Comparison of ENCODE assay signal across 15 cellular contexts in genomic region chr13:27036236-27036981, GRCh38.
DNase-seq lines count a peak whose midpoint lies in the region; ATAC-seq, FAIRE-seq and TF ChIP-seq lines count a peak whose summit lies in the region.
"Had no signal": no experiment of that assay in that cellular context is flagged by ENCODE, and none has a peak within 500 bp of the region (broad histone marks: within the 10 kb centered on the region; RNA-seq: fewer than 3 reads in every experiment).

No MANE protein-coding gene starts in this region.

- in situ Hi-C loops in IMR-90 (cut with MboI; ENCODE audit: low sequenced_read_pairs) = no loop called here

- H3K18ac ChIP-seq in IMR-90 (ENCODE audit: low read depth, low read length) (peak overlapping the region; percentile 69; the same call in 1 of the 2 replicates), H1 (ENCODE audit: extremely low read depth, low read length) (no peak overlapping the region)

- peak; percentile 37 for DNase-seq in AG08396 (ENCODE audit: low spot score)
- no peak for DNase-seq in IMR-90
- no peak for DNase-seq in H1 (ENCODE audit: low read depth in 1 of 2, low spot score in 2 of 2)
- DNase-seq in mesenteric fat pad (ENCODE audit: low spot score) = peak; percentile 16
- DNase-seq in colonic mucosa = no peak
- no peak for DNase-seq in T-helper 17 cell
- DNase-seq: activated CD4-positive, alpha-beta T cell treated with anti-CD3 and anti-CD28 coated beads for 36 hours; BE2C; body of pancreas; NCI-H187 treated with DMSO at 0.1 percent for 48 hours; stimulated activated naive B cell treated with anti-CD40 and anti-IgM and Interleukin-4, amounts not matched to agents 10 μg/mL and 1 μg/mL and 100 μg/mL, for 72 hours had no signal

- TF ChIP-seq CTCF in IMR-90 (conservative IDR thresholded peaks at IDR 0.05; ENCODE audit: low read depth, low read length) (no peak), H1 (IDR thresholded peaks at IDR 0.05; ENCODE audit: control extremely low read depth in 1 of 3, insufficient read depth in 1 of 3, low read depth in 1 of 3, low read length in 3 of 3) (no peak), colonic mucosa (IDR thresholded peaks at IDR 0.05) (no peak)

- H2AK5ac ChIP-seq in IMR-90 (ENCODE audit: low read depth, low read length) (peak overlapping the region; percentile 61), H1 (ENCODE audit: low read depth, low read length) (0 out of 2 replicates have a peak overlapping the region, but pooled peaks have one; percentile 3)

- H3K36me3 Mint-ChIP-seq in T-helper 17 cell (ENCODE audit: low read depth) = peaks cover 6% of the 10 kb centered on the region
- H3K36me3 Mint-ChIP-seq: memory B cell had no signal

- no peaks in the 10 kb centered on the region for H3K27me3 ChIP-seq in IMR-90 (ENCODE audit: control insufficient read depth, insufficient read depth, low read length)
- peaks cover 0 to 3% (median 0%) of the 10 kb centered on the region in 4 experiments; a peak in 5 of 7 replicates for H3K27me3 ChIP-seq in H1 (replicated peaks in 1 of 4; ENCODE audit: control insufficient read depth in 3 of 4, extremely low read depth in 1 of 4, insufficient read depth in 3 of 4, low read length in 3 of 4)
- H3K27me3 ChIP-seq in colonic mucosa = no peaks in the 10 kb centered on the region
- H3K27me3 ChIP-seq: BE2C, body of pancreas had no signal

- H3K14ac ChIP-seq in IMR-90 (replicated peaks; ENCODE audit: low read depth, low read length) (peak overlapping the region; percentile 29), H1 (ENCODE audit: insufficient read length) (no peak overlapping the region)

- H3K4me3 ChIP-seq in IMR-90 (ENCODE audit: insufficient read depth, low read depth, low read length) (no peak overlapping the region), H1 (ENCODE audit: extremely low read depth in 1 of 4, insufficient read depth in 2 of 4, low read depth in 3 of 4, low read length in 4 of 4) (no peak overlapping the region), colonic mucosa (no peak overlapping the region)
- H3K4me3 ChIP-seq: body of pancreas had no signal

- TF ChIP-seq POLR2A in IMR-90 (IDR thresholded peaks at IDR 0.05; ENCODE audit: low read depth, low read length) (no peak), H1 (IDR thresholded peaks at IDR 0.05; ENCODE audit: control extremely low read depth in 1 of 2, low read depth in 2 of 2, low read length in 2 of 2) (no peak)

- H4K5ac ChIP-seq in IMR-90 (ENCODE audit: low read depth, low read length) (no peak overlapping the region), H1 (ENCODE audit: insufficient read length, low read depth, low read length) (no peak overlapping the region)

- no peak for TF ChIP-seq EP300 in H1 (IDR thresholded peaks at IDR 0.05; ENCODE audit: borderline replicate concordance in 1 of 2, low read depth in 2 of 2, low read length in 2 of 2)

- peak; percentile 55 for ATAC-seq in IMR-90 (ENCODE audit: low read depth)
- ATAC-seq in GM18907 (IDR thresholded peaks at IDR 0.05; ENCODE audit: unreplicated experiment) = no peak
- no peak for ATAC-seq in T-helper 17 cell
- ATAC-seq in HG02970 (IDR thresholded peaks at IDR 0.05; ENCODE audit: low FRiP score, unreplicated experiment) = no peak
- ATAC-seq: activated CD4-positive, alpha-beta T cell treated with anti-CD3 and anti-CD28 coated beads for 36 hours; body of pancreas; stimulated activated naive B cell treated with anti-CD40 and anti-IgM and Interleukin-4, amounts not matched to agents 10 μg/mL and 1 μg/mL and 100 μg/mL, for 72 hours had no signal

- H3K79me1 ChIP-seq in IMR-90 (ENCODE audit: low read depth in 1 of 2, low read length in 2 of 2) (no peaks in the 10 kb centered on the region), H1 (ENCODE audit: low read depth, low read length) (no peaks in the 10 kb centered on the region)

- peaks cover 55% of the 10 kb centered on the region for H3K27me3 Mint-ChIP-seq in T-helper 17 cell

- H2BK5ac ChIP-seq in IMR-90 (ENCODE audit: low read depth, low read length, poor library complexity, severe bottlenecking) = no peak overlapping the region
- 0 out of 2 replicates have a peak overlapping the region, but pooled peaks have one; percentile 15 for H2BK5ac ChIP-seq in H1 (ENCODE audit: low read depth, low read length)

- peaks cover 23% of the 10 kb centered on the region for H3K4me1 ChIP-seq in IMR-90 (ENCODE audit: control insufficient read depth, insufficient read depth, low read length)
- peaks cover 3 to 9% (median 5%) of the 10 kb centered on the region in 4 experiments for H3K4me1 ChIP-seq in H1 (replicated peaks in 1 of 4; ENCODE audit: control insufficient read depth in 3 of 4, insufficient read depth in 4 of 4, low read length in 3 of 4)
- no peaks in the 10 kb centered on the region for H3K4me1 ChIP-seq in colonic mucosa
- H3K4me1 ChIP-seq: BE2C, body of pancreas had no signal

- H3K56ac ChIP-seq in IMR-90 (ENCODE audit: extremely low read depth, insufficient read depth, low read length) (no peak overlapping the region), H1 (replicated peaks; ENCODE audit: insufficient read length, low read depth, low read length) (no peak overlapping the region)

- no peak overlapping the region for H3K27ac Mint-ChIP-seq in T-helper 17 cell
- H3K27ac Mint-ChIP-seq: activated CD4-positive, alpha-beta T cell treated with anti-CD3 and anti-CD28 coated beads for 36 hours; activated T-helper 1 cell treated with anti-CD3 and anti-CD28 coated beads, Interleukin-12 subunit alpha, Interleukin-12 subunit beta, Interleukin-2, Interleukin-4 antibody, amounts not matched to agents 30 ng/mL and 10 ng/mL and 1 ng/mL, durations not matched to agents 14 hours and 24 hours and 36 hours; memory B cell; stimulated activated naive B cell treated with anti-CD40 and anti-IgM and Interleukin-4, amounts not matched to agents 10 μg/mL and 1 μg/mL and 100 μg/mL, for 72 hours had no signal

- H3K23me2 ChIP-seq in H1 (ENCODE audit: low read depth, low read length) = peaks cover 6% of the 10 kb centered on the region; the same call in 1 of the 2 replicates

- H3K36me3 ChIP-seq in IMR-90 (ENCODE audit: control insufficient read depth, insufficient read depth, low read length) (no peaks in the 10 kb centered on the region), H1 (ENCODE audit: control insufficient read depth in 2 of 4, insufficient read depth in 4 of 4, low read length in 3 of 4) (no peaks in the 10 kb centered on the region), colonic mucosa (no peaks in the 10 kb centered on the region)
- H3K36me3 ChIP-seq: BE2C had no signal

- TF ChIP-seq RAD21 in IMR-90 (IDR thresholded peaks at IDR 0.05; ENCODE audit: low read length) (no peak), H1 (IDR thresholded peaks at IDR 0.05 in 1 of 2, conservative IDR thresholded peaks at IDR 0.05 in 1 of 2; ENCODE audit: low read depth in 2 of 2, low read length in 2 of 2) (no peak)

- H4K91ac ChIP-seq in IMR-90 (ENCODE audit: insufficient read depth, low read depth, low read length) (peak overlapping the region; percentile 2), H1 (replicated peaks; ENCODE audit: insufficient read length, low read length) (no peak overlapping the region)

- no peak overlapping the region for H2BK12ac ChIP-seq in H1 (ENCODE audit: low read depth, low read length)

- H2BK120ac ChIP-seq in IMR-90 (ENCODE audit: low read depth, low read length) (peak overlapping the region; percentile 3; the same call in 1 of the 2 replicates), H1 (replicated peaks; ENCODE audit: low read depth, low read length) (no peak overlapping the region)

- H2AK9ac ChIP-seq in IMR-90 (replicated peaks; ENCODE audit: low read depth, low read length, poor library complexity) = no peak overlapping the region

- H4K8ac ChIP-seq in IMR-90 (ENCODE audit: low read depth in 2 of 2, low read length in 2 of 2) (peak overlapping the region in 1 of 2 experiments; percentile 22; a peak in 1 of 4 replicates), H1 (ENCODE audit: extremely low read depth, insufficient read depth, low read length) (no peak overlapping the region)

- CTCF ChIA-PET in IMR-90 (lab: Yijun Ruan, JAX) = no interaction called here
- CTCF ChIA-PET in H1 (lab: Charles Lee; ENCODE audit: partially characterized antibody) = interaction anchor here (1.5 to 3.5 kb wide), 4 partner anchors 12 to 326 kb away, joined by 5 to 13 read pairs (median 8); no protein-coding TSS in a partner anchor

- H3K23ac ChIP-seq in IMR-90 (ENCODE audit: low read depth, low read length) = no peak overlapping the region
- no peak overlapping the region for H3K23ac ChIP-seq in H1 (ENCODE audit: insufficient read length)

- peak overlapping the region; percentile 20; the same call in 1 of the 3 replicates for H2BK15ac ChIP-seq in IMR-90 (ENCODE audit: low read depth, low read length)
- H2BK15ac ChIP-seq in H1 (ENCODE audit: low read length) = no peak overlapping the region

- H3K4ac ChIP-seq in IMR-90 (ENCODE audit: low read depth, low read length) (0 out of 2 replicates have a peak overlapping the region, but pooled peaks have one; percentile 50), H1 (replicated peaks; ENCODE audit: insufficient read length, low read depth, low read length) (no peak overlapping the region)

- H3K4me2 ChIP-seq in IMR-90 (ENCODE audit: low read depth, low read length) (no peak overlapping the region; the same call in 1 of the 2 replicates), H1 (ENCODE audit: insufficient read depth in 1 of 2, low read depth in 2 of 2, low read length in 2 of 2) (no peak overlapping the region; a peak in 1 of 4 replicates)

- peak overlapping the region; percentile 48 for H2AFZ ChIP-seq in IMR-90 (replicated peaks; ENCODE audit: low read length, poor library complexity)
- H2AFZ ChIP-seq in H1 (ENCODE audit: low read length) = no peak overlapping the region

- dilution Hi-C loops in IMR-90 (cut with HindIII; ENCODE audit: low sequenced_read_pairs, unreplicated experiment) = no loop called here

- H2BK20ac ChIP-seq in IMR-90 (ENCODE audit: low read depth, low read length) = peak overlapping the region; percentile 42; the same call in 1 of the 2 replicates
- H2BK20ac ChIP-seq in H1 (ENCODE audit: low read length) = no peak overlapping the region

- peak overlapping the region; percentile 25; the same call in 1 of the 2 replicates for H3K27ac ChIP-seq in IMR-90 (ENCODE audit: insufficient read depth, low read length)
- H3K27ac ChIP-seq in H1 (ENCODE audit: low read depth, low read length) = no peak overlapping the region
- no peak overlapping the region for H3K27ac ChIP-seq in colonic mucosa
- H3K27ac ChIP-seq: body of pancreas had no signal

- no peak for FAIRE-seq in H1 (lab: Jason Lieb, UNC)

- no peaks in the 10 kb centered on the region for H4K20me1 ChIP-seq in IMR-90 (ENCODE audit: insufficient read depth, low read length)
- H4K20me1 ChIP-seq in H1 (replicated peaks in 1 of 2; ENCODE audit: control insufficient read depth in 1 of 2, insufficient read depth in 2 of 2, low read length in 2 of 2) = no peaks in the 10 kb centered on the region

- no TSS peak for BruUV-seq in IMR-90 (replicated peaks; lab: Mats Ljungman, UMichigan)

- 71% methylated on average over 1 of the region's 8 CpGs; no CpG with 5 or more reads in 1 of the 2 experiments for WGBS in IMR-90 (ENCODE audit: extremely low coverage in 2 of 2, insufficient read length in 1 of 2), 2 experiments
- WGBS in H1 (ENCODE audit: extremely low coverage in 1 of 2, insufficient coverage in 1 of 2, insufficient read length in 1 of 2, insufficient replicate concordance in 2 of 2, low coverage in 1 of 2, low lambda C conversion rate in 2 of 2, missing lambda C conversion rate in 1 of 2), 2 experiments = 84% methylated on average over 8 of the region's 8 CpGs; no CpG with 5 or more reads in 1 of the 2 experiments

- intact Hi-C loops in IMR-90 (cut with micrococcal nuclease) = loop anchor here (2.0 kb wide), 1 partner anchor 14 kb away; no protein-coding TSS in a partner anchor
- intact Hi-C loops in colonic mucosa (cut with DNase I) = no loop called here

- peaks cover 3% of the 10 kb centered on the region for H3K4me1 Mint-ChIP-seq in T-helper 17 cell

- H3K9me1 ChIP-seq in IMR-90 (ENCODE audit: insufficient read depth, low read length) = peaks cover 13% of the 10 kb centered on the region

- POLR2A ChIA-PET in IMR-90 (lab: Charles Lee; ENCODE audit: unreplicated experiment) (no interaction called here), H1 (lab: Charles Lee; ENCODE audit: partially characterized antibody) (interaction anchor here (1.0 kb wide), 1 partner anchor 27 kb away, joined by 3 read pairs; no protein-coding TSS in a partner anchor)

- no peaks in the 10 kb centered on the region for H3K79me2 ChIP-seq in H1 (ENCODE audit: control insufficient read depth in 1 of 2, insufficient read depth in 2 of 2, low read length in 2 of 2)

- H3K4me3 Mint-ChIP-seq in T-helper 17 cell = no peak overlapping the region
- H3K4me3 Mint-ChIP-seq: activated CD4-positive, alpha-beta T cell treated with anti-CD3 and anti-CD28 coated beads for 36 hours; activated T-helper 1 cell treated with anti-CD3 and anti-CD28 coated beads, Interleukin-12 subunit alpha, Interleukin-12 subunit beta, Interleukin-2, Interleukin-4 antibody, amounts not matched to agents 30 ng/mL and 10 ng/mL and 1 ng/mL, durations not matched to agents 14 hours and 24 hours and 36 hours; memory B cell; stimulated activated naive B cell treated with anti-CD40 and anti-IgM and Interleukin-4, amounts not matched to agents 10 μg/mL and 1 μg/mL and 100 μg/mL, for 72 hours had no signal

- peaks cover 3% of the 10 kb centered on the region; the same call in 1 of the 2 replicates for H3K9me3 ChIP-seq in IMR-90 (ENCODE audit: control insufficient read depth, insufficient read depth, low read length)
- H3K9me3 ChIP-seq in H1 (ENCODE audit: insufficient read depth in 2 of 2, low read depth in 1 of 2, low read length in 1 of 2) = no peaks in the 10 kb centered on the region
- H3K9me3 ChIP-seq in colonic mucosa = no peaks in the 10 kb centered on the region
- no peaks in the 10 kb centered on the region for H3K9me3 ChIP-seq in T-helper 17 cell (ENCODE audit: control insufficient read depth, low read length, poor library complexity, severe bottlenecking)
- H3K9me3 ChIP-seq: BE2C, body of pancreas had no signal

- no peak overlapping the region for H3K9ac ChIP-seq in IMR-90 (ENCODE audit: low read depth, low read length)
- no peak overlapping the region for H3K9ac ChIP-seq in H1 (replicated peaks in 1 of 4; ENCODE audit: extremely low read depth in 1 of 4, low read depth in 3 of 4, low read length in 3 of 4)
- no peak overlapping the region for H3K9ac ChIP-seq in colonic mucosa (ENCODE audit: low read depth in 2 of 2, low read length in 2 of 2)

Comparison
In these comparisons a context has a peak if more than half of its experiments do, and no peak if none do; other contexts are left out.
1. DNase-seq: peak in AG08396 (single experiment) and mesenteric fat pad (single experiment); none in IMR-90 (single experiment), H1 (0 of 2), colonic mucosa (single experiment) and T-helper 17 cell (0 of 3).